ENCODE assay signal across 12 cellular contexts in genomic region chr3:37986479-37987314, GRCh38. TPM values are rescaled to one million over a fixed set of nuclear protein-coding genes. Genes with fewer than 3 reads are reported as not detected.
A peak's percentile ranks its signal among the peaks of the same experiment; 100 is the strongest.
DNase-seq lines count a peak whose midpoint lies in the region; ATAC-seq, FAIRE-seq and TF ChIP-seq lines count a peak whose summit lies in the region.
"Had no signal": no experiment of that assay in that cellular context is flagged by ENCODE, and none has a peak within 500 bp of the region (broad histone marks: within the 10 kb centered on the region; RNA-seq: fewer than 3 reads in every experiment).

No MANE protein-coding gene starts in this region.

- intact Hi-C loops in endothelial cell of umbilical vein (cut with micrococcal nuclease) = no loop called here
- intact Hi-C loops in activated CD4-positive, alpha-beta memory T cell treated with anti-CD3 and anti-CD28 coated beads for 36 hours (cut with micrococcal nuclease) = no loop called here

- H4K20me1 ChIP-seq in endothelial cell of umbilical vein (replicated peaks; ENCODE audit: control insufficient read depth, extremely low read depth, insufficient read depth, low read length) (no peaks in the 10 kb centered on the region), osteoblast (ENCODE audit: insufficient read depth, low read length) (no peaks in the 10 kb centered on the region)

- H3K9me3 ChIP-seq in endothelial cell of umbilical vein (replicated peaks; ENCODE audit: control insufficient read depth, insufficient read depth, low read length) (no peaks in the 10 kb centered on the region), osteoblast (ENCODE audit: low read depth, low read length) (no peaks in the 10 kb centered on the region)

- no peak for FAIRE-seq in endothelial cell of umbilical vein (lab: Jason Lieb, UNC)
- FAIRE-seq: RCC 7860 had no signal

- H3K4me1 ChIP-seq in endothelial cell of umbilical vein (ENCODE audit: control insufficient read depth, extremely low read depth, insufficient read depth, low read length) (no peaks in the 10 kb centered on the region), osteoblast (ENCODE audit: insufficient read depth, low read length) (no peaks in the 10 kb centered on the region)

- no peaks in the 10 kb centered on the region for H3K4me1 Mint-ChIP-seq in activated CD4-positive, alpha-beta memory T cell treated with anti-CD3 and anti-CD28 coated beads for 36 hours (ENCODE audit: low read depth)
- H3K4me1 Mint-ChIP-seq: stimulated activated naive B cell treated with anti-CD40 and anti-IgM and Interleukin-4, amounts not matched to agents 10 μg/mL and 1 μg/mL and 100 μg/mL, for 72 hours had no signal

- no peaks in the 10 kb centered on the region for H3K27me3 Mint-ChIP-seq in activated CD4-positive, alpha-beta memory T cell treated with anti-CD3 and anti-CD28 coated beads for 36 hours
- H3K27me3 Mint-ChIP-seq: stimulated activated naive B cell treated with anti-CD40 and anti-IgM and Interleukin-4, amounts not matched to agents 10 μg/mL and 1 μg/mL and 100 μg/mL, for 72 hours had no signal

- ATAC-seq in GM21515 (IDR thresholded peaks at IDR 0.05; ENCODE audit: unreplicated experiment) (no peak), HG02623 (IDR thresholded peaks at IDR 0.05; ENCODE audit: unreplicated experiment) (no peak), HG03432 (IDR thresholded peaks at IDR 0.05; ENCODE audit: unreplicated experiment) (no peak)
- ATAC-seq: stimulated activated naive B cell treated with anti-CD40 and anti-IgM and Interleukin-4, amounts not matched to agents 10 μg/mL and 1 μg/mL and 100 μg/mL, for 72 hours had no signal

- H2AFZ ChIP-seq in endothelial cell of umbilical vein (ENCODE audit: low read depth, low read length) (no peak overlapping the region), osteoblast (ENCODE audit: low read length) (no peak overlapping the region)

- TF ChIP-seq CTCF in endothelial cell of umbilical vein (IDR thresholded peaks at IDR 0.05; ENCODE audit: extremely low read depth in 1 of 2, insufficient read depth in 1 of 2, low read depth in 1 of 2, low read length in 2 of 2) (no peak), osteoblast (IDR thresholded peaks at IDR 0.05; ENCODE audit: extremely low read depth, low read depth, low read length) (no peak)

- H3K4me3 ChIP-seq in endothelial cell of umbilical vein (replicated peaks in 1 of 3; ENCODE audit: insufficient read depth in 1 of 3, low read depth in 1 of 3, low read length in 3 of 3) = no peak overlapping the region
- H3K4me3 ChIP-seq in osteoblast (ENCODE audit: insufficient read depth, low read length) = no peak overlapping the region

- no peak overlapping the region for H3K9ac ChIP-seq in endothelial cell of umbilical vein (replicated peaks; ENCODE audit: extremely low read depth, insufficient read depth, low read length)

- no peaks in the 10 kb centered on the region for H3K79me2 ChIP-seq in endothelial cell of umbilical vein (ENCODE audit: control insufficient read depth, insufficient read depth, low read length)
- H3K79me2 ChIP-seq in osteoblast (ENCODE audit: insufficient read depth, low read length) = no peaks in the 10 kb centered on the region

- no peak for TF ChIP-seq POLR2A in endothelial cell of umbilical vein (IDR thresholded peaks at IDR 0.05; ENCODE audit: low read depth, low read length)

- dilution Hi-C loops in endothelial cell of umbilical vein (cut with MboI; ENCODE audit: extremely low pct_ligation_motif_present, low sequenced_read_pairs) = no loop called here

- H3K4me3 Mint-ChIP-seq in activated CD4-positive, alpha-beta memory T cell treated with anti-CD3 and anti-CD28 coated beads for 36 hours = no peak overlapping the region
- H3K4me3 Mint-ChIP-seq: nephron progenitor cell; stimulated activated naive B cell treated with anti-CD40 and anti-IgM and Interleukin-4, amounts not matched to agents 10 μg/mL and 1 μg/mL and 100 μg/mL, for 72 hours had no signal

- no TSS peak for BruUV-seq in endothelial cell of umbilical vein (replicated peaks; lab: Mats Ljungman, UMichigan)

- H3K4me2 ChIP-seq in endothelial cell of umbilical vein (ENCODE audit: insufficient read depth, low read length) (no peak overlapping the region), osteoblast (ENCODE audit: insufficient read depth, low read length) (no peak overlapping the region)

- no peak overlapping the region for H3K27ac Mint-ChIP-seq in activated CD4-positive, alpha-beta memory T cell treated with anti-CD3 and anti-CD28 coated beads for 36 hours
- H3K27ac Mint-ChIP-seq: stimulated activated naive B cell treated with anti-CD40 and anti-IgM and Interleukin-4, amounts not matched to agents 10 μg/mL and 1 μg/mL and 100 μg/mL, for 72 hours had no signal

- H3K27ac ChIP-seq in endothelial cell of umbilical vein (ENCODE audit: insufficient read depth, low read depth, low read length) = no peak overlapping the region
- H3K27ac ChIP-seq in osteoblast (ENCODE audit: low read depth, low read length) = no peak overlapping the region

- H3K36me3 Mint-ChIP-seq in activated CD4-positive, alpha-beta memory T cell treated with anti-CD3 and anti-CD28 coated beads for 36 hours = no peaks in the 10 kb centered on the region
- H3K36me3 Mint-ChIP-seq: stimulated activated naive B cell treated with anti-CD40 and anti-IgM and Interleukin-4, amounts not matched to agents 10 μg/mL and 1 μg/mL and 100 μg/mL, for 72 hours had no signal

- H3K9me3 Mint-ChIP-seq in activated CD4-positive, alpha-beta memory T cell treated with anti-CD3 and anti-CD28 coated beads for 36 hours = no peaks in the 10 kb centered on the region
- H3K9me3 Mint-ChIP-seq: nephron progenitor cell; stimulated activated naive B cell treated with anti-CD40 and anti-IgM and Interleukin-4, amounts not matched to agents 10 μg/mL and 1 μg/mL and 100 μg/mL, for 72 hours had no signal

- H3K36me3 ChIP-seq in endothelial cell of umbilical vein (ENCODE audit: control insufficient read depth in 2 of 2, extremely low read depth in 1 of 2, insufficient read depth in 2 of 2, low read length in 2 of 2) (peaks cover 0 to 3% of the 10 kb centered on the region in 2 experiments), osteoblast (ENCODE audit: insufficient read depth, low read length) (peaks cover 4% of the 10 kb centered on the region)

- DNase-seq in D341Med (ENCODE audit: low spot score) (peak; percentile 12), LoVo (ENCODE audit: low spot score) (peak; percentile 89), endothelial cell of umbilical vein (ENCODE audit: low read depth, low spot score) (peak; percentile 39), osteoblast (ENCODE audit: insufficient read length, low spot score, missing footprints) (peak; percentile 66)
- no peak for DNase-seq in activated CD4-positive, alpha-beta memory T cell treated with anti-CD3 and anti-CD28 coated beads for 36 hours
- DNase-seq: NCI-H1694; nephron progenitor cell; stimulated activated naive B cell treated with anti-CD40 and anti-IgM and Interleukin-4, amounts not matched to agents 10 μg/mL and 1 μg/mL and 100 μg/mL, for 72 hours had no signal

- CTCF ChIA-PET in endothelial cell of umbilical vein (lab: Charles Lee) = interaction anchor here (1.5 to 6.4 kb wide), 3 partner anchors 12 to 131 kb away, joined by 4 to 35 read pairs (median 14); no protein-coding TSS in a partner anchor
- CTCF ChIA-PET in activated CD4-positive, alpha-beta memory T cell treated with anti-CD3 and anti-CD28 coated beads for 36 hours (lab: Charles Lee) = interaction anchor here (1.2 to 4.2 kb wide), 2 partner anchors 12 to 13 kb away, joined by 3 to 23 read pairs; no protein-coding TSS in a partner anchor

- no peaks in the 10 kb centered on the region for H3K9me1 ChIP-seq in endothelial cell of umbilical vein (replicated peaks; ENCODE audit: control insufficient read depth, extremely low read depth, insufficient read depth, low read length)

- POLR2A ChIA-PET in endothelial cell of umbilical vein (lab: Charles Lee) = no interaction called here
- POLR2A ChIA-PET in activated CD4-positive, alpha-beta memory T cell treated with anti-CD3 and anti-CD28 coated beads for 36 hours (lab: Charles Lee) = no interaction called here

- no peaks in the 10 kb centered on the region for H3K27me3 ChIP-seq in endothelial cell of umbilical vein (ENCODE audit: control insufficient read depth in 2 of 2, insufficient read depth in 2 of 2, low read length in 2 of 2)
- H3K27me3 ChIP-seq in osteoblast (ENCODE audit: insufficient read depth, low read length) = no peaks in the 10 kb centered on the region

RNA-seq across cellular contexts. Expression of gene VILL, which starts 3.9 kb away (rescaled TPM):
- total RNA-seq in endothelial cell of umbilical vein = 6.9 and 9.0 TPM in 2 replicates
- 10.0 and 11.6 TPM in 2 replicates for polyA plus RNA-seq in endothelial cell of umbilical vein
- 6.5 and 8.1 TPM in 2 replicates for polyA plus RNA-seq in endothelial cell of umbilical vein (2011; cell fraction: cytosol; rRNA removed)
- 27.6 and 33.0 TPM in 2 replicates for polyA plus RNA-seq in endothelial cell of umbilical vein (2011; cell fraction: nucleus; rRNA removed)
- 4.2 and 4.6 TPM in 2 replicates for polyA plus RNA-seq in endothelial cell of umbilical vein (2012)
- 14.5 and 20.7 TPM in 2 replicates for polyA minus RNA-seq in endothelial cell of umbilical vein
- not detected for polyA minus RNA-seq in endothelial cell of umbilical vein (2011; cell fraction: cytosol; rRNA and poly(A)+ RNA removed)
- polyA minus RNA-seq in endothelial cell of umbilical vein (2011; cell fraction: nucleus; rRNA and poly(A)+ RNA removed) = 11.3 and 13.0 TPM in 2 replicates
- total RNA-seq in osteoblast = 6.8 and 7.6 TPM in 2 replicates
- total RNA-seq in activated CD4-positive, alpha-beta memory T cell treated with anti-CD3 and anti-CD28 coated beads for 36 hours = 10 to 100 TPM in 1 of 2 experiments, 1 to 10 TPM in 1; 9.9 to 11.3 TPM

RNA-seq across cellular contexts. Expression of gene PLCD1, which starts 42.7 kb away (rescaled TPM):
- total RNA-seq in endothelial cell of umbilical vein = 15.3 and 18.5 TPM in 2 replicates
- 12.6 and 13.1 TPM in 2 replicates for polyA plus RNA-seq in endothelial cell of umbilical vein
- polyA plus RNA-seq in endothelial cell of umbilical vein (2011; cell fraction: cytosol; rRNA removed) = 6.9 and 9.4 TPM in 2 replicates
- polyA plus RNA-seq in endothelial cell of umbilical vein (2011; cell fraction: nucleus; rRNA removed) = 19.9 and 26.2 TPM in 2 replicates
- polyA plus RNA-seq in endothelial cell of umbilical vein (2012) = 8.2 and 12.7 TPM in 2 replicates
- polyA minus RNA-seq in endothelial cell of umbilical vein = 18.9 and 20.7 TPM in 2 replicates
- polyA minus RNA-seq in endothelial cell of umbilical vein (2011; cell fraction: cytosol; rRNA and poly(A)+ RNA removed) = 1.1 TPM
- polyA minus RNA-seq in endothelial cell of umbilical vein (2011; cell fraction: nucleus; rRNA and poly(A)+ RNA removed) = 4.7 and 8.8 TPM in 2 replicates
- total RNA-seq in osteoblast = 23.2 and 23.6 TPM in 2 replicates
- total RNA-seq in activated CD4-positive, alpha-beta memory T cell treated with anti-CD3 and anti-CD28 coated beads for 36 hours = 10 to 100 TPM; 17.3 to 17.6 TPM

RNA-seq across cellular contexts. Expression of gene DLEC1, which starts 52.3 kb away (rescaled TPM):
- not detected in 2 replicates for total RNA-seq in endothelial cell of umbilical vein
- polyA plus RNA-seq in endothelial cell of umbilical vein = not detected in 2 replicates
- not detected in 2 replicates for polyA plus RNA-seq in endothelial cell of umbilical vein (2011; cell fraction: cytosol; rRNA removed)
- polyA plus RNA-seq in endothelial cell of umbilical vein (2011; cell fraction: nucleus; rRNA removed) = 0.13 and 0.14 TPM in 2 replicates
- polyA plus RNA-seq in endothelial cell of umbilical vein (2012) = not detected in 2 replicates
- polyA minus RNA-seq in endothelial cell of umbilical vein = 0.04 TPM in 1 of 2 replicates, not detected in the other
- polyA minus RNA-seq in endothelial cell of umbilical vein (2011; cell fraction: cytosol; rRNA and poly(A)+ RNA removed) = not detected
- not detected in 2 replicates for polyA minus RNA-seq in endothelial cell of umbilical vein (2011; cell fraction: nucleus; rRNA and poly(A)+ RNA removed)
- total RNA-seq in osteoblast = under 0.01 and 0.29 TPM in 2 replicates
- 1 to 10 TPM in 1 of 2 experiments, under 1 TPM in 1; 0.70 to 1.1 TPM for total RNA-seq in activated CD4-positive, alpha-beta memory T cell treated with anti-CD3 and anti-CD28 coated beads for 36 hours
